1 cellular context compared by ENCODE assay signal in the genomic region with DNA sequence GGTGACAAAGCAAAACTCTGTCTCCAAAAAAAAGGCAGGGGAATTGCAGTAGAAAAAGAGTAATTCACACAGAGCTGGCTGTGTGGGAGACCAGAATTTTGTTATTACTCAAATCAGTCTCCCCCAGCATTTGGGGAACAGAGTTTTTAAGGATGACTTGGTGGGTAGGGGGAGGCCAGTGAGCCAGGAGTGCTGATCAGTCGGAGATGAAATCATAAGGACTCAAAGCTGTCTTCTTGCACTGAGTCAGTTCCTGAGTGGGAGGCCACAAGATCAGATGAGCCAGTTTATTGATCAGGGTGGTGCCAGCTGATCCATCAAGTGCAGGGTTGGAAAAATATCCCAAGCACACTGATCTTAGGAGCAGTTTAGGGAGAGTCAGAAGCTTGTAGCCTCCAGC.
TF ChIP-seq lines count a peak whose summit lies in the region.

No MANE protein-coding gene starts in this region.

TF ChIP-seq in GM12878, 131 proteins besides CTCF, POLR2A, EP300 and RAD21 (continued from another document):
- TF ChIP-seq, protein P1, sequence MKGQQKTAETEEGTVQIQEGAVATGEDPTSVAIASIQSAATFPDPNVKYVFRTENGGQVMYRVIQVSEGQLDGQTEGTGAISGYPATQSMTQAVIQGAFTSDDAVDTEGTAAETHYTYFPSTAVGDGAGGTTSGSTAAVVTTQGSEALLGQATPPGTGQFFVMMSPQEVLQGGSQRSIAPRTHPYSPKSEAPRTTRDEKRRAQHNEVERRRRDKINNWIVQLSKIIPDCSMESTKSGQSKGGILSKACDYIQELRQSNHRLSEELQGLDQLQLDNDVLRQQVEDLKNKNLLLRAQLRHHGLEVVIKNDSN (IDR thresholded peaks at IDR 0.05; ENCODE audit: borderline replicate concordance, extremely low read length, insufficient read depth, low read depth, low read length): no peak
- no peak for TF ChIP-seq SRF (IDR thresholded peaks at IDR 0.05; ENCODE audit: low read depth in 2 of 2, low read length in 2 of 2)
- TF ChIP-seq, protein P2, sequence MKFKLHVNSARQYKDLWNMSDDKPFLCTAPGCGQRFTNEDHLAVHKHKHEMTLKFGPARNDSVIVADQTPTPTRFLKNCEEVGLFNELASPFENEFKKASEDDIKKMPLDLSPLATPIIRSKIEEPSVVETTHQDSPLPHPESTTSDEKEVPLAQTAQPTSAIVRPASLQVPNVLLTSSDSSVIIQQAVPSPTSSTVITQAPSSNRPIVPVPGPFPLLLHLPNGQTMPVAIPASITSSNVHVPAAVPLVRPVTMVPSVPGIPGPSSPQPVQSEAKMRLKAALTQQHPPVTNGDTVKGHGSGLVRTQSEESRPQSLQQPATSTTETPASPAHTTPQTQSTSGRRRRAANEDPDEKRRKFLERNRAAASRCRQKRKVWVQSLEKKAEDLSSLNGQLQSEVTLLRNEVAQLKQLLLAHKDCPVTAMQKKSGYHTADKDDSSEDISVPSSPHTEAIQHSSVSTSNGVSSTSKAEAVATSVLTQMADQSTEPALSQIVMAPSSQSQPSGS (IDR thresholded peaks at IDR 0.05; ENCODE audit: low read length): no peak
- no peak for TF ChIP-seq STAT3 (IDR thresholded peaks at IDR 0.05; ENCODE audit: low read depth, low read length)
- TF ChIP-seq, protein P3, sequence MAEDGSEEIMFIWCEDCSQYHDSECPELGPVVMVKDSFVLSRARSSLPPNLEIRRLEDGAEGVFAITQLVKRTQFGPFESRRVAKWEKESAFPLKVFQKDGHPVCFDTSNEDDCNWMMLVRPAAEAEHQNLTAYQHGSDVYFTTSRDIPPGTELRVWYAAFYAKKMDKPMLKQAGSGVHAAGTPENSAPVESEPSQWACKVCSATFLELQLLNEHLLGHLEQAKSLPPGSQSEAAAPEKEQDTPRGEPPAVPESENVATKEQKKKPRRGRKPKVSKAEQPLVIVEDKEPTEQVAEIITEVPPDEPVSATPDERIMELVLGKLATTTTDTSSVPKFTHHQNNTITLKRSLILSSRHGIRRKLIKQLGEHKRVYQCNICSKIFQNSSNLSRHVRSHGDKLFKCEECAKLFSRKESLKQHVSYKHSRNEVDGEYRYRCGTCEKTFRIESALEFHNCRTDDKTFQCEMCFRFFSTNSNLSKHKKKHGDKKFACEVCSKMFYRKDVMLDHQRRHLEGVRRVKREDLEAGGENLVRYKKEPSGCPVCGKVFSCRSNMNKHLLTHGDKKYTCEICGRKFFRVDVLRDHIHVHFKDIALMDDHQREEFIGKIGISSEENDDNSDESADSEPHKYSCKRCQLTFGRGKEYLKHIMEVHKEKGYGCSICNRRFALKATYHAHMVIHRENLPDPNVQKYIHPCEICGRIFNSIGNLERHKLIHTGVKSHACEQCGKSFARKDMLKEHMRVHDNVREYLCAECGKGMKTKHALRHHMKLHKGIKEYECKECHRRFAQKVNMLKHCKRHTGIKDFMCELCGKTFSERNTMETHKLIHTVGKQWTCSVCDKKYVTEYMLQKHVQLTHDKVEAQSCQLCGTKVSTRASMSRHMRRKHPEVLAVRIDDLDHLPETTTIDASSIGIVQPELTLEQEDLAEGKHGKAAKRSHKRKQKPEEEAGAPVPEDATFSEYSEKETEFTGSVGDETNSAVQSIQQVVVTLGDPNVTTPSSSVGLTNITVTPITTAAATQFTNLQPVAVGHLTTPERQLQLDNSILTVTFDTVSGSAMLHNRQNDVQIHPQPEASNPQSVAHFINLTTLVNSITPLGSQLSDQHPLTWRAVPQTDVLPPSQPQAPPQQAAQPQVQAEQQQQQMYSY (CRISPR knock-in tag; IDR thresholded peaks at IDR 0.05): no peak
- no peak for TF ChIP-seq NBN (IDR thresholded peaks at IDR 0.05)
- TF ChIP-seq MYC (IDR thresholded peaks at IDR 0.05; ENCODE audit: insufficient read depth, insufficient read length, insufficient replicate concordance, low read length, severe bottlenecking): no peak
- TF ChIP-seq NFYA (IDR thresholded peaks at IDR 0.05; ENCODE audit: borderline replicate concordance, low read depth, low read length): no peak
- TF ChIP-seq, protein P4, sequence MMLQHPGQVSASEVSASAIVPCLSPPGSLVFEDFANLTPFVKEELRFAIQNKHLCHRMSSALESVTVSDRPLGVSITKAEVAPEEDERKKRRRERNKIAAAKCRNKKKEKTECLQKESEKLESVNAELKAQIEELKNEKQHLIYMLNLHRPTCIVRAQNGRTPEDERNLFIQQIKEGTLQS (IDR thresholded peaks at IDR 0.05; ENCODE audit: borderline replicate concordance, extremely low read depth, low read depth, low read length): no peak
